28 cellular contexts compared by ENCODE assay signal in the genomic region with DNA sequence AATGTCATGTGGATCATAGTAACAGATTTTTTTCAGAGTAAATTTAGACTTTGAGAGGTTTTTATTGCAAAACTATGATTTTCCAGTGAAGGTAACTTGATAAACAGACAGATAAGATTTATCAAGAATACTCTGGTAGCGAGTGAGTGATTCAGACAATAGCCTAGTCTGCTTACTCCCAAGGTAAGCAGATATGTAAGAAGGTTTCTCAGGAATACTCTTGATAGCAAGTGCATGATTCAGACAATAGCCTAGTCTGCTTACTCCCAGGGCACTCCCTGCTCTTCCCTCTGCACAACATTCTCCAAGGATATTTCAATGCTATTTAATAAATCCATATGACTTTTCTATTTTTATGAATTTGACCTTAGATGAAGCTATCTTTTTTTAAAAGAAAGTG.
"Had no signal": no experiment of that assay in that cellular context is flagged by ENCODE, and none has a peak within 500 bp of the region (broad histone marks: within the 10 kb centered on the region; RNA-seq: fewer than 3 reads in every experiment).

No MANE protein-coding gene starts in this region.

- DNase-seq: activated B cell treated with CpG ODN at 0.5 μM for 24 hours; activated CD4-positive, alpha-beta T cell treated with anti-CD3 and anti-CD28 coated beads for 48 hours; activated CD4-positive, alpha-beta T cell treated with anti-CD3 and anti-CD28 coated beads, Interleukin-2, amount 50 U/mL, for 1 hour; activated CD4-positive, alpha-beta T cell treated with anti-CD3 and anti-CD28 coated beads, Interleukin-2, amount 50 U/mL, for 48 hours; activated CD8-positive, alpha-beta memory T cell treated with anti-CD3 and anti-CD28 coated beads for 24 hours; activated CD8-positive, alpha-beta T cell treated with anti-CD3 and anti-CD28 coated beads for 36 hours; activated effector memory CD4-positive, alpha-beta T cell treated with Interleukin-2 at 50 U/mL for 16 hours; activated gamma-delta T cell treated with Interleukin-2 at 50 U/mL for 16 hours; activated naive CD4-positive, alpha-beta T cell treated with anti-CD3 and anti-CD28 coated beads, Interleukin-2, amount 50 U/mL, for 16 hours; activated naive CD4-positive, alpha-beta T cell treated with Interleukin-2 at 50 U/mL for 16 hours; activated T-cell treated with anti-CD3 and anti-CD28 coated beads, Interleukin-2, amount 50 U/mL, for 4 hours; amygdala; aorta; body of pancreas; central memory CD4-positive, alpha-beta T cell; cerebellar nuclear complex; colonic mucosa; effector CD8-positive, alpha-beta T cell; foreskin fibroblast; head of caudate nucleus; T-helper 1 cell; T-helper 17 cell; T1000; WERI-Rb-1 had no signal

- ATAC-seq: activated CD4-positive, CD25-positive, alpha-beta regulatory T cell treated with anti-CD3 and anti-CD28 coated beads, Interleukin-2, amount 50 U/mL, for 24 hours; activated CD8-positive, alpha-beta T cell treated with anti-CD3 and anti-CD28 coated beads for 36 hours; activated T-cell treated with anti-CD3 and anti-CD28 coated beads, Interleukin-2, amount 50 U/mL, for 4 hours; activated T-helper 17 cell treated with anti-CD3 and anti-CD28 coated beads, Interleukin-2, amount 50 U/mL, for 72 hours; body of pancreas; esophagus mucosa; T-helper 17 cell had no signal

- H3K4me3 ChIP-seq: body of pancreas, cardiac muscle cell, colonic mucosa had no signal

- H3K36me3 ChIP-seq: cardiac muscle cell, colonic mucosa, WERI-Rb-1 had no signal

- H3K27ac ChIP-seq: body of pancreas, cardiac muscle cell, colonic mucosa, WERI-Rb-1 had no signal

- H3K4me1 ChIP-seq: body of pancreas, colonic mucosa had no signal

- H3K27me3 ChIP-seq: body of pancreas, cardiac muscle cell, colonic mucosa had no signal
